In genomic region chr3:151085227-151085888, GRCh38 we compare ENCODE assay signal across 8 cellular contexts. TPM values are rescaled to one million over a fixed set of nuclear protein-coding genes. Genes with fewer than 3 reads are reported as not detected.
DNase-seq lines count a peak whose midpoint lies in the region; ATAC-seq, FAIRE-seq and TF ChIP-seq lines count a peak whose summit lies in the region.

Gene MED12L, plus strand, starts transcription at chr3:151085664. Its CDS starts 1,263 bp downstream, at chr3:151086927.

- peak within 1 kb of the TSS; percentile 80 for H3K4me3 Mint-ChIP-seq in activated CD4-positive, alpha-beta memory T cell treated with anti-CD3 and anti-CD28 coated beads for 36 hours

- peak in 1 of 2 experiments; percentile 42; a peak in 1 of 4 replicates for TF ChIP-seq RAD21 in H1 (IDR thresholded peaks at IDR 0.05 in 1 of 2, conservative IDR thresholded peaks at IDR 0.05 in 1 of 2; ENCODE audit: low read depth in 2 of 2, low read length in 2 of 2)

- H2AK5ac ChIP-seq in H1 (ENCODE audit: low read depth, low read length): no peak within 1 kb of the TSS

- DNase-seq in AG04449 (ENCODE audit: low read depth, low spot score) (no peak), NCI-H2171 treated with DMSO at 0.1 percent for 48 hours (lab: John Stamatoyannopoulos, UW) (peak; percentile 72), H1 (ENCODE audit: low read depth in 1 of 2, low spot score in 2 of 2) (peak in 1 of 2 experiments; percentile 88), medulla oblongata (ENCODE audit: extremely low spot score) (peak; percentile 66)
- DNase-seq in activated CD4-positive, alpha-beta memory T cell treated with anti-CD3 and anti-CD28 coated beads for 36 hours: peak; percentile 75
- peak; percentile 25 to 46 (median 41) for DNase-seq in stimulated activated CD4-positive, alpha-beta T cell treated with anti-CD3 and anti-CD28 coated beads, TNF-alpha, amount 100 ng/mL, for 48 hours (ENCODE audit: low read depth in 3 of 3)

- H2BK15ac ChIP-seq in H1 (ENCODE audit: low read length): peak within 1 kb of the TSS; percentile 67; the same call in 1 of the 2 replicates

- H3K9me3 ChIP-seq in H1 (ENCODE audit: insufficient read depth in 2 of 2, low read depth in 1 of 2, low read length in 1 of 2): no peaks in the 10 kb centered on the region; a peak in 1 of 4 replicates

- H3K4ac ChIP-seq in H1 (replicated peaks; ENCODE audit: insufficient read length, low read depth, low read length): no peak within 1 kb of the TSS

- peaks cover 27% of the 10 kb centered on the region for H3K27me3 Mint-ChIP-seq in activated CD4-positive, alpha-beta memory T cell treated with anti-CD3 and anti-CD28 coated beads for 36 hours

- intact Hi-C loops in activated CD4-positive, alpha-beta memory T cell treated with anti-CD3 and anti-CD28 coated beads for 36 hours (cut with micrococcal nuclease): loop anchor here (1.0 to 5.0 kb wide), 2 partner anchors 61 to 538 kb away; partner anchors contain the start of genes EIF2A and SERP1

- peak within 1 kb of the TSS; percentile 87 for H3K18ac ChIP-seq in H1 (ENCODE audit: extremely low read depth, low read length)

- peaks cover 11% of the 10 kb centered on the region for H3K4me1 Mint-ChIP-seq in activated CD4-positive, alpha-beta memory T cell treated with anti-CD3 and anti-CD28 coated beads for 36 hours (ENCODE audit: low read depth)

- no peak within 1 kb of the TSS for H3K56ac ChIP-seq in H1 (replicated peaks; ENCODE audit: insufficient read length, low read depth, low read length)

- TF ChIP-seq CTCF in AG04449 (IDR thresholded peaks at IDR 0.05; ENCODE audit: insufficient read depth, low read length, missing control alignments): no peak
- peak in 1 of 3 experiments; percentile 23; a peak in 1 of 4 replicates for TF ChIP-seq CTCF in H1 (IDR thresholded peaks at IDR 0.05; ENCODE audit: control extremely low read depth in 1 of 3, insufficient read depth in 1 of 3, low read depth in 1 of 3, low read length in 3 of 3)

- H4K8ac ChIP-seq in H1 (ENCODE audit: extremely low read depth, insufficient read depth, low read length): peak within 1 kb of the TSS; percentile 83

- H3K23ac ChIP-seq in H1 (ENCODE audit: insufficient read length): no peak within 1 kb of the TSS

- peaks cover 2 to 7% (median 5%) of the 10 kb centered on the region in 4 experiments; a peak in 6 of 7 replicates for H3K27me3 ChIP-seq in H1 (replicated peaks in 1 of 4; ENCODE audit: control insufficient read depth in 3 of 4, extremely low read depth in 1 of 4, insufficient read depth in 3 of 4, low read length in 3 of 4)

- H3K79me2 ChIP-seq in H1 (ENCODE audit: control insufficient read depth in 1 of 2, insufficient read depth in 2 of 2, low read length in 2 of 2): peaks cover 0 to 33% of the 10 kb centered on the region in 2 experiments; a peak in 2 of 4 replicates

- H3K14ac ChIP-seq in H1 (ENCODE audit: insufficient read length): no peak within 1 kb of the TSS

- H2BK12ac ChIP-seq in H1 (ENCODE audit: low read depth, low read length): peak within 1 kb of the TSS; percentile 32; the same call in 1 of the 2 replicates

- peak within 1 kb of the TSS; percentile 43; the same call in 1 of the 2 replicates for H2AFZ ChIP-seq in H1 (ENCODE audit: low read length)

- H3K36me3 ChIP-seq in H1 (ENCODE audit: control insufficient read depth in 2 of 4, insufficient read depth in 4 of 4, low read length in 3 of 4): no peaks in the 10 kb centered on the region; a peak in 1 of 8 replicates

- H3K4me2 ChIP-seq in H1 (ENCODE audit: insufficient read depth in 1 of 2, low read depth in 2 of 2, low read length in 2 of 2): peak within 1 kb of the TSS; percentile 81 to 83

- H3K23me2 ChIP-seq in H1 (ENCODE audit: low read depth, low read length): peaks cover 5% of the 10 kb centered on the region

- H2BK20ac ChIP-seq in H1 (ENCODE audit: low read length): peak within 1 kb of the TSS; percentile 15; the same call in 1 of the 2 replicates

- POLR2A ChIA-PET in AG04449 (lab: Yijun Ruan, JAX) (no interaction called here), H1 (lab: Charles Lee; ENCODE audit: partially characterized antibody) (interaction anchor here (1.0 to 3.8 kb wide), 10 partner anchors 10 to 382 kb away, joined by 3 to 19 read pairs (median 4); partner anchors contain the start of gene ERICH6)
- POLR2A ChIA-PET in activated CD4-positive, alpha-beta memory T cell treated with anti-CD3 and anti-CD28 coated beads for 36 hours (lab: Charles Lee): interaction anchor here (1.0 to 1.6 kb wide), 2 partner anchors 10 to 298 kb away, joined by 3 to 4 read pairs; no protein-coding TSS in a partner anchor

- H4K20me1 ChIP-seq in H1 (replicated peaks in 1 of 2; ENCODE audit: control insufficient read depth in 1 of 2, insufficient read depth in 2 of 2, low read length in 2 of 2): peaks cover 0 to 9% of the 10 kb centered on the region in 2 experiments

- no peak within 1 kb of the TSS for H3K27ac Mint-ChIP-seq in activated CD4-positive, alpha-beta memory T cell treated with anti-CD3 and anti-CD28 coated beads for 36 hours

- peak in 1 of 2 experiments; percentile 64; a peak in 1 of 3 replicates for TF ChIP-seq EP300 in H1 (IDR thresholded peaks at IDR 0.05; ENCODE audit: borderline replicate concordance in 1 of 2, low read depth in 2 of 2, low read length in 2 of 2)

- CTCF ChIA-PET in AG04449 (lab: Yijun Ruan, JAX) (interaction anchor here (0.7 to 4.6 kb wide), 14 partner anchors 10 to 364 kb away, joined by 3 to 25 read pairs (median 4); no protein-coding TSS in a partner anchor), H1 (lab: Charles Lee; ENCODE audit: partially characterized antibody) (interaction anchor here (1.2 to 6.0 kb wide), 15 partner anchors 10 to 297 kb away, joined by 3 to 78 read pairs (median 11); no protein-coding TSS in a partner anchor)
- CTCF ChIA-PET in activated CD4-positive, alpha-beta memory T cell treated with anti-CD3 and anti-CD28 coated beads for 36 hours (lab: Charles Lee): interaction anchor here (0.9 to 4.4 kb wide), 10 partner anchors 9 to 197 kb away, joined by 3 to 31 read pairs (median 8); no protein-coding TSS in a partner anchor

- peak within 1 kb of the TSS; percentile 25 to 89 (median 50); a peak in 6 of 7 replicates for H3K9ac ChIP-seq in H1 (replicated peaks in 1 of 4; ENCODE audit: extremely low read depth in 1 of 4, low read depth in 3 of 4, low read length in 3 of 4)

- H3K27ac ChIP-seq in H1 (ENCODE audit: low read depth, low read length): no peak within 1 kb of the TSS

- peak within 1 kb of the TSS; percentile 50 for H4K5ac ChIP-seq in H1 (ENCODE audit: insufficient read length, low read depth, low read length)

- H3K9me3 Mint-ChIP-seq in activated CD4-positive, alpha-beta memory T cell treated with anti-CD3 and anti-CD28 coated beads for 36 hours: no peaks in the 10 kb centered on the region

- peak; percentile 66 for ATAC-seq in GM18520 (IDR thresholded peaks at IDR 0.05; ENCODE audit: unreplicated experiment)
- peak; percentile 64 for ATAC-seq in HG03066 (IDR thresholded peaks at IDR 0.05; ENCODE audit: low read depth, unreplicated experiment)

- peak within 1 kb of the TSS; percentile 41 for H4K91ac ChIP-seq in H1 (replicated peaks; ENCODE audit: insufficient read length, low read length)

- TF ChIP-seq POLR2A in H1 (IDR thresholded peaks at IDR 0.05; ENCODE audit: control extremely low read depth in 1 of 2, low read depth in 2 of 2, low read length in 2 of 2): peak in 1 of 2 experiments; percentile 52; a peak in 1 of 3 replicates

- no peaks in the 10 kb centered on the region for H3K36me3 Mint-ChIP-seq in activated CD4-positive, alpha-beta memory T cell treated with anti-CD3 and anti-CD28 coated beads for 36 hours

- H2BK5ac ChIP-seq in H1 (ENCODE audit: low read depth, low read length): peak within 1 kb of the TSS; percentile 39; the same call in 1 of the 2 replicates

- WGBS in H1 (ENCODE audit: extremely low coverage in 1 of 2, insufficient coverage in 1 of 2, insufficient read length in 1 of 2, insufficient replicate concordance in 2 of 2, low coverage in 1 of 2, low lambda C conversion rate in 2 of 2, missing lambda C conversion rate in 1 of 2), 2 experiments: 2% methylated on average over 50 of the region's 84 CpGs; no CpG with 5 or more reads in 1 of the 2 experiments

- FAIRE-seq in H1 (lab: Jason Lieb, UNC): no peak

- peaks cover 2 to 20% (median 7%) of the 10 kb centered on the region in 4 experiments; a peak in 6 of 7 replicates for H3K4me1 ChIP-seq in H1 (replicated peaks in 1 of 4; ENCODE audit: control insufficient read depth in 3 of 4, insufficient read depth in 4 of 4, low read length in 3 of 4)

- H3K4me3 ChIP-seq in AG04449 (ENCODE audit: low read depth, low read length) (peak within 1 kb of the TSS; percentile 57), H1 (ENCODE audit: extremely low read depth in 1 of 4, insufficient read depth in 2 of 4, low read depth in 3 of 4, low read length in 4 of 4) (peak within 1 kb of the TSS; percentile 55 to 76 (median 72))

- H3K79me1 ChIP-seq in H1 (ENCODE audit: low read depth, low read length): no peaks in the 10 kb centered on the region

- peak within 1 kb of the TSS; percentile 36 for H2BK120ac ChIP-seq in H1 (replicated peaks; ENCODE audit: low read depth, low read length)

TF ChIP-seq in H1, 55 proteins besides CTCF, POLR2A, EP300 and RAD21 (continues in another document):
- TF ChIP-seq RXRA (IDR thresholded peaks at IDR 0.05; ENCODE audit: insufficient read depth, low read depth, low read length): no peak
- TF ChIP-seq SUZ12 (IDR thresholded peaks at IDR 0.05; ENCODE audit: low read length): no peak
- TF ChIP-seq BACH1 (IDR thresholded peaks at IDR 0.05; ENCODE audit: low read length): no peak
- TF ChIP-seq GTF2F1 (IDR thresholded peaks at IDR 0.05; ENCODE audit: borderline replicate concordance, low read depth, low read length): no peak
- TF ChIP-seq CEBPB (IDR thresholded peaks at IDR 0.05; ENCODE audit: low read depth, low read length): no peak
- TF ChIP-seq SRF (IDR thresholded peaks at IDR 0.05; ENCODE audit: low read depth, low read length): no peak

RNA-seq across cellular contexts. Expression of gene MED12L, which starts in this region (rescaled TPM):
- total RNA-seq in activated CD4-positive, alpha-beta memory T cell treated with anti-CD3 and anti-CD28 coated beads for 36 hours: 1 to 10 TPM; 1.5 TPM
- 24.0 and 26.2 TPM in 2 replicates for total RNA-seq in H1 (2021; fragmentation: NEBNext Ultra II Directional; extraction: Animal tissue kit (Norgen Biotek cat#: 25700))
- polyA plus RNA-seq in H1 (2011; rRNA removed): 3.6 and 4.3 TPM in 2 replicates
- polyA plus RNA-seq in H1 (2011; cell fraction: cytosol; rRNA removed): 3.0 TPM
- polyA plus RNA-seq in H1 (2011; cell fraction: nucleus; rRNA removed): 10.0 TPM
- polyA plus RNA-seq in H1 (2012, experiment 1 of 2): 3.0 to 6.3 TPM (median 4.8 TPM) in 4 replicates
- polyA plus RNA-seq in H1 (2012, experiment 2 of 2): 0.33 TPM
- 4.5 TPM for polyA plus RNA-seq in H1 (2013, experiment 1 of 2)
- polyA plus RNA-seq in H1 (2013, experiment 2 of 2): 4.4 TPM
- polyA minus RNA-seq in H1 (2011; rRNA and poly(A)+ RNA removed): 30.1 and 42.0 TPM in 2 replicates
- polyA minus RNA-seq in H1 (2011; cell fraction: cytosol; rRNA and poly(A)+ RNA removed): 17.8 TPM
- 121 TPM for polyA minus RNA-seq in H1 (2011; cell fraction: nucleus; rRNA and poly(A)+ RNA removed)
